24 cellular contexts compared by ENCODE assay signal in the genomic region with DNA sequence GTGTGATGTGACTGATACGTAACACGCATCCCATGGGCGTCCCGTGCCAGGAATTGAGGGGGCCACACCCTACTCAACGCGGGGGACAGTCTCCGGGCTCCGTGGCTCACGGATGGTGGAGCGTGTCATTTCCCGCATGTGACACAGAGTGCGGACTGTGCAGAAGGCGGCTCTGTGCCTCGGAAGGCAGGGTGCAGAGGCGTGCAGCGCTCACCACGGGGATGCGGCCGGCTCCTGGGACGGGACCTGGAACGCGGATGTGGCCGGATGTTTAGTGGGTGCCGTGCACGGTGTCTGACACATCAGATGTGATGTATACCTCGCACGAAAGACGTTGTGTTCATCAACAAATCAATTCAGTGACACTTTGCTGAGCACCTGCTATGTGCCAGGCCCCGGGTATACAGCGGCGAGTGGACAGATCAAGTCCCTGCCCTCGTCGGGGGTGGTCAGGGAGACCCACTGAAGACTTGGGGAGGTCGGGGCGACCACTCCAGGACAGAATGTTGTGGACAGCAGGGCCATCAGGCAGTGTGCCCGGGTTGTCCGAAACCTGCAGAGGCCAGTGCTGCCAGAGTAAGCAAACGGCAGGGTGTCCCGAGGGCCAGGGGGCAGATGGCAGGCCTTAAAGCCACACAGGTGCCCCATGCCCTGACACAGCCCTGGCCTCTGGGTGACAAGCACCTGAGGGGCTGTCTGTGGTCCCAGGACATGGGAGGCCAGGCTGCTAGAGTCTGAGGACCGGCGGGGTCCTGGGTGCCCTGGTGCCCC.
"Had no signal": no experiment of that assay in that cellular context is flagged by ENCODE, and none has a peak within 500 bp of the region (broad histone marks: within the 10 kb centered on the region; RNA-seq: fewer than 3 reads in every experiment).

No MANE protein-coding gene starts in this region.

- H3K27ac Mint-ChIP-seq: activated CD8-positive, alpha-beta T cell treated with anti-CD3 and anti-CD28 coated beads for 36 hours; activated naive CD4-positive, alpha-beta T cell treated with anti-CD3 and anti-CD28 coated beads, Interleukin-2, amount 10 ng/mL, durations not matched to agents 7 days and 5 days; activated naive CD8-positive, alpha-beta T cell treated with anti-CD3 and anti-CD28 coated beads for 36 hours; activated T-cell treated with anti-CD3 and anti-CD28 coated beads, Interleukin-2, amount 50 U/mL, for 72 hours; activated T-helper 2 cell treated with anti-CD3 and anti-CD28 coated beads, Interferon-gamma antibody, Interleukin-2, Interleukin-4, amounts not matched to agents 10 μg/mL and 5 μg/mL and 100 μg/mL, durations not matched to agents 14 hours and 24 hours and 36 hours had no signal

- H3K9me3 Mint-ChIP-seq: activated naive CD4-positive, alpha-beta T cell treated with anti-CD3 and anti-CD28 coated beads, Interleukin-2, amount 10 ng/mL, durations not matched to agents 7 days and 5 days had no signal

- FAIRE-seq: RCC 7860 had no signal

- H3K36me3 Mint-ChIP-seq: activated naive CD4-positive, alpha-beta T cell treated with anti-CD3 and anti-CD28 coated beads, Interleukin-2, amount 10 ng/mL, durations not matched to agents 7 days and 5 days; activated naive CD8-positive, alpha-beta T cell treated with anti-CD3 and anti-CD28 coated beads for 36 hours had no signal

- H3K27ac ChIP-seq: coronary artery, WERI-Rb-1 had no signal

- DNase-seq: activated CD4-positive, alpha-beta T cell treated with anti-CD3 and anti-CD28 coated beads for 4 hours; activated CD8-positive, alpha-beta memory T cell treated with anti-CD3 and anti-CD28 coated beads, Interleukin-2, amount 50 U/mL, for 4 hours; activated CD8-positive, alpha-beta T cell treated with anti-CD3 and anti-CD28 coated beads for 36 hours; activated gamma-delta T cell treated with Interleukin-2 at 50 U/mL for 16 hours; activated naive CD4-positive, alpha-beta T cell treated with anti-CD3 and anti-CD28 coated beads, Interleukin-2, amount 10 ng/mL, durations not matched to agents 7 days and 5 days; activated naive CD8-positive, alpha-beta T cell treated with anti-CD3 and anti-CD28 coated beads for 36 hours; activated T-cell treated with anti-CD3 and anti-CD28 coated beads, Interleukin-2, amount 50 U/mL, for 72 hours; anterior cingulate cortex; caudate nucleus; MG63; MV-4-11; NCI-H1092 treated with DMSO at 0.1 percent for 48 hours; NCI-H1436; NCI-H187; NCI-H2081; NCI-H510A treated with DMSO at 0.1 percent for 48 hours; PC-3; SHP77 treated with DMSO at 0.1 percent for 48 hours; T-helper 1 cell; WERI-Rb-1 had no signal

- H3K36me3 ChIP-seq: MG63, WERI-Rb-1 had no signal

- H3K4me3 ChIP-seq: coronary artery, MG63 had no signal

- ATAC-seq: activated CD4-positive, CD25-positive, alpha-beta regulatory T cell treated with anti-CD3 and anti-CD28 coated beads, Interleukin-2, amount 50 U/mL, for 24 hours; activated CD8-positive, alpha-beta T cell treated with anti-CD3 and anti-CD28 coated beads for 36 hours; activated T-cell treated with anti-CD3 and anti-CD28 coated beads, Interleukin-2, amount 50 U/mL, for 72 hours; PC-3 had no signal

- H3K4me3 Mint-ChIP-seq: activated CD8-positive, alpha-beta T cell treated with anti-CD3 and anti-CD28 coated beads for 36 hours; activated naive CD4-positive, alpha-beta T cell treated with anti-CD3 and anti-CD28 coated beads, Interleukin-2, amount 10 ng/mL, durations not matched to agents 7 days and 5 days; activated naive CD8-positive, alpha-beta T cell treated with anti-CD3 and anti-CD28 coated beads for 36 hours; activated T-cell treated with anti-CD3 and anti-CD28 coated beads, Interleukin-2, amount 50 U/mL, for 72 hours had no signal

- H3K9me3 ChIP-seq: MG63 had no signal
